18 cellular contexts compared by ENCODE assay signal in genomic region chr4:75179510-75179909, GRCh38.
DNase-seq lines count a peak whose midpoint lies in the region; ATAC-seq, FAIRE-seq and TF ChIP-seq lines count a peak whose summit lies in the region.
"Had no signal": no experiment of that assay in that cellular context is flagged by ENCODE, and none has a peak within 500 bp of the region (broad histone marks: within the 10 kb centered on the region; RNA-seq: fewer than 3 reads in every experiment).

No MANE protein-coding gene starts in this region.

- H3K36me3 Mint-ChIP-seq in activated naive CD8-positive, alpha-beta T cell treated with anti-CD3 and anti-CD28 coated beads for 36 hours = no peaks in the 10 kb centered on the region
- no peaks in the 10 kb centered on the region for H3K36me3 Mint-ChIP-seq in activated CD4-positive, alpha-beta T cell treated with anti-CD3 and anti-CD28 coated beads for 36 hours (ENCODE audit: low read depth)
- H3K36me3 Mint-ChIP-seq: CD4-positive, CD25-positive, alpha-beta regulatory T cell had no signal

- intact Hi-C loops in ascending aorta (cut with DNase I) = no loop called here
- intact Hi-C loops in activated CD4-positive, alpha-beta T cell treated with anti-CD3 and anti-CD28 coated beads for 36 hours (cut with DNase I, micrococcal nuclease) = no loop called here

- H3K9me3 ChIP-seq in ascending aorta = peaks cover 0 to 14% of the 10 kb centered on the region in 2 donors

- H3K4me1 Mint-ChIP-seq in activated naive CD8-positive, alpha-beta T cell treated with anti-CD3 and anti-CD28 coated beads for 36 hours = no peaks in the 10 kb centered on the region
- H3K4me1 Mint-ChIP-seq in activated CD4-positive, alpha-beta T cell treated with anti-CD3 and anti-CD28 coated beads for 36 hours = no peaks in the 10 kb centered on the region
- H3K4me1 Mint-ChIP-seq: CD4-positive, CD25-positive, alpha-beta regulatory T cell had no signal

- CTCF ChIA-PET in activated CD4-positive, alpha-beta T cell treated with anti-CD3 and anti-CD28 coated beads for 36 hours (lab: Charles Lee) = interaction anchor here (0.7 kb wide), 1 partner anchor 133 kb away, joined by 3 read pairs; no protein-coding TSS in a partner anchor

- H3K36me3 ChIP-seq in ascending aorta = no peaks in the 10 kb centered on the region
- H3K36me3 ChIP-seq: SJCRH30 had no signal

- no peak for TF ChIP-seq CTCF in ascending aorta (IDR thresholded peaks at IDR 0.05)

- peak; percentile 9 for FAIRE-seq in islet of Langerhans (lab: Jason Lieb, UNC)
- FAIRE-seq: H54 had no signal

- no peak for ATAC-seq in activated CD4-positive, alpha-beta T cell treated with anti-CD3 and anti-CD28 coated beads for 36 hours

- H3K27me3 Mint-ChIP-seq in activated naive CD8-positive, alpha-beta T cell treated with anti-CD3 and anti-CD28 coated beads for 36 hours = no peaks in the 10 kb centered on the region
- H3K27me3 Mint-ChIP-seq in activated CD4-positive, alpha-beta T cell treated with anti-CD3 and anti-CD28 coated beads for 36 hours = no peaks in the 10 kb centered on the region
- H3K27me3 Mint-ChIP-seq: CD4-positive, CD25-positive, alpha-beta regulatory T cell had no signal

- no peaks in the 10 kb centered on the region for H3K4me1 ChIP-seq in ascending aorta

- no peak overlapping the region for H3K4me3 Mint-ChIP-seq in activated naive CD8-positive, alpha-beta T cell treated with anti-CD3 and anti-CD28 coated beads for 36 hours
- H3K4me3 Mint-ChIP-seq in activated CD4-positive, alpha-beta T cell treated with anti-CD3 and anti-CD28 coated beads for 36 hours = no peak overlapping the region
- H3K4me3 Mint-ChIP-seq: CD4-positive, CD25-positive, alpha-beta regulatory T cell; T-helper 2 cell treated with Interferon-gamma antibody and Interleukin-4, amounts not matched to agents 5 μg/mL and 100 μg/mL, for 36 hours had no signal

- H3K9me3 Mint-ChIP-seq in activated naive CD8-positive, alpha-beta T cell treated with anti-CD3 and anti-CD28 coated beads for 36 hours = peaks cover 3% of the 10 kb centered on the region
- H3K9me3 Mint-ChIP-seq in activated CD4-positive, alpha-beta T cell treated with anti-CD3 and anti-CD28 coated beads for 36 hours (ENCODE audit: low read depth) = no peaks in the 10 kb centered on the region
- H3K9me3 Mint-ChIP-seq: T-helper 2 cell treated with Interferon-gamma antibody and Interleukin-4, amounts not matched to agents 5 μg/mL and 100 μg/mL, for 36 hours had no signal

- no peak overlapping the region for H3K27ac ChIP-seq in ascending aorta
- H3K27ac ChIP-seq: SJCRH30 had no signal

- H3K27me3 ChIP-seq in ascending aorta = no peaks in the 10 kb centered on the region
- H3K27me3 ChIP-seq: SJCRH30 had no signal

- POLR2A ChIA-PET in activated CD4-positive, alpha-beta T cell treated with anti-CD3 and anti-CD28 coated beads for 36 hours (lab: Charles Lee) = no interaction called here

- H3K4me3 ChIP-seq in ascending aorta = no peak overlapping the region
- H3K4me3 ChIP-seq: SJCRH30 had no signal

- H3K27ac Mint-ChIP-seq in activated naive CD8-positive, alpha-beta T cell treated with anti-CD3 and anti-CD28 coated beads for 36 hours = no peak overlapping the region
- H3K27ac Mint-ChIP-seq in activated CD4-positive, alpha-beta T cell treated with anti-CD3 and anti-CD28 coated beads for 36 hours = no peak overlapping the region
- H3K27ac Mint-ChIP-seq: CD4-positive, CD25-positive, alpha-beta regulatory T cell; T-helper 2 cell treated with Interferon-gamma antibody and Interleukin-4, amounts not matched to agents 5 μg/mL and 100 μg/mL, for 36 hours had no signal

- DNase-seq in DMS53 treated with DMSO at 0.1 percent for 48 hours (lab: John Stamatoyannopoulos, UW; ENCODE audit: unreplicated experiment) (peak; percentile 77), NCI-H128 (lab: John Stamatoyannopoulos, UW; ENCODE audit: unreplicated experiment) (peak; percentile 19), NCI-H2196 (lab: John Stamatoyannopoulos, UW; ENCODE audit: unreplicated experiment) (peak; percentile 15), RKO (ENCODE audit: low spot score) (no peak), ascending aorta (ENCODE audit: low spot score in 2 of 2) (no peak)
- no peak for DNase-seq in activated naive CD8-positive, alpha-beta T cell treated with anti-CD3 and anti-CD28 coated beads for 36 hours
- DNase-seq in activated CD4-positive, alpha-beta T cell treated with anti-CD3 and anti-CD28 coated beads for 36 hours = no peak
- DNase-seq: AML-193; CD4-positive, CD25-positive, alpha-beta regulatory T cell; Karpas-422; MM.1S; NCI-H1436; NCI-H2227 treated with DMSO at 0.1 percent for 48 hours; SJCRH30; SW 1271 had no signal

Comparison
In these comparisons a context has a peak if more than half of its experiments do, and no peak if none do; other contexts are left out.
1. DNase-seq: peak in DMS53 treated with DMSO at 0.1 percent for 48 hours (single experiment), NCI-H128 (single experiment) and NCI-H2196 (single experiment); none in RKO (single experiment), activated naive CD8-positive, alpha-beta T cell treated with anti-CD3 and anti-CD28 coated beads for 36 hours (single experiment), ascending aorta (0 of 2) and activated CD4-positive, alpha-beta T cell treated with anti-CD3 and anti-CD28 coated beads for 36 hours (single experiment).